In genomic region chr20:61951695-61952533, GRCh38 we compare ENCODE assay signal across 2 cellular contexts.
A peak's percentile ranks its signal among the peaks of the same experiment; 100 is the strongest.
TF ChIP-seq lines count a peak whose summit lies in the region.

No MANE protein-coding gene starts in this region.

TF ChIP-seq in A549, 52 proteins besides CTCF, POLR2A, EP300 and RAD21 (continued from another document):
- TF ChIP-seq REST (IDR thresholded peaks at IDR 0.05) (peak; percentile 89), KDM1A (IDR thresholded peaks at IDR 0.05; ENCODE audit: low read depth) (no peak)

TF ChIP-seq in IMR-90, 13 proteins besides CTCF, POLR2A, EP300 and RAD21 (continued from another document):
- no peak for TF ChIP-seq ELK1 (IDR thresholded peaks at IDR 0.05; ENCODE audit: borderline replicate concordance, low read depth, low read length)
- no peak for TF ChIP-seq MXI1 (IDR thresholded peaks at IDR 0.05; ENCODE audit: borderline replicate concordance, low read depth, low read length)
- no peak for TF ChIP-seq CEBPB (IDR thresholded peaks at IDR 0.05; ENCODE audit: low read depth, low read length)
- 0 out of 2 replicates have a peak, but pooled peaks have one; percentile 12 for TF ChIP-seq BHLHE40 (IDR thresholded peaks at IDR 0.05; ENCODE audit: low read depth, low read length)
